In the genomic region with DNA sequence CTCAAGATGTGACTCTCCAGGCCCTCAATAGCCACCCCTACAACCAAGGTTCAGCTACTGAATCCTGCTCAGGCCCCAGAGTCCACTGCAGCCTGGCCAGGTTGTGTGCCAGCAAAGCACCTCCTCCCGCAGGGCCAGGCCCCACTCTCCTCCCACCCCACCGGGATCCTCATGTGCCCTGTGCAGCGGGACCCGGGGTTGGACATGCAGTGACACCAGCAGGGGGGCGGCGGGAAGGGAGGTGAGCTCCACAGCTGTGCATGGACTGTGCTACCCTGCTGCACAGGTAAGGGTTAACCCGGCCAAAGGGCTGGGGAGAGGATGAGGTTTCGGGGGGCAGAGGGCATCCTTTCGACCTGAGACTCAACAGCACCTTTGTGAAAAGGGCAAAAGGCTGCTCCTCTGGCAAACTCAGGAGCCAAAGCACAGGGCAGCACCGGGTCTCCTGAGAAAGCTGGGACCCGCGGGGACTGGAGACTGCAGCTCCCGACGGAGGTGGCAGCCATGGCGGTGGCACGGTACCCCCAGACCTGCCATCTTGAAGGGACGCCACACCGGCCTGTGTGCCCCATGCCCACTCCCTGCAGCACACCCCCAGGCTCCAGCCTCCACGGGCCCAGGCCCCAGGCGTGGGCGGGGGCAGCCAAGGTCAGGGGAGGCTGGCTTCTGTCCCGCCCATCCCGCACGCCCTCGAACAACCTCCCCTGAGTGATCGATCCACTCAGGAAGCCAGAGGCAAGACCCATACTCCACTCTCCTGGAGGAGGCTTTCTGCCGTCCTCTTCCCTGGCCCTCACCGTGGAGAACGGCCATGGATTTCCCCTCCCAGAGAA, we compare ENCODE assay signal across 1 cellular context.
TF ChIP-seq lines count a peak whose summit lies in the region.

No MANE protein-coding gene starts in this region.

TF ChIP-seq in HepG2, 621 proteins besides CTCF, POLR2A, EP300 and RAD21 (continued from another document):
- TF ChIP-seq, protein P1, sequence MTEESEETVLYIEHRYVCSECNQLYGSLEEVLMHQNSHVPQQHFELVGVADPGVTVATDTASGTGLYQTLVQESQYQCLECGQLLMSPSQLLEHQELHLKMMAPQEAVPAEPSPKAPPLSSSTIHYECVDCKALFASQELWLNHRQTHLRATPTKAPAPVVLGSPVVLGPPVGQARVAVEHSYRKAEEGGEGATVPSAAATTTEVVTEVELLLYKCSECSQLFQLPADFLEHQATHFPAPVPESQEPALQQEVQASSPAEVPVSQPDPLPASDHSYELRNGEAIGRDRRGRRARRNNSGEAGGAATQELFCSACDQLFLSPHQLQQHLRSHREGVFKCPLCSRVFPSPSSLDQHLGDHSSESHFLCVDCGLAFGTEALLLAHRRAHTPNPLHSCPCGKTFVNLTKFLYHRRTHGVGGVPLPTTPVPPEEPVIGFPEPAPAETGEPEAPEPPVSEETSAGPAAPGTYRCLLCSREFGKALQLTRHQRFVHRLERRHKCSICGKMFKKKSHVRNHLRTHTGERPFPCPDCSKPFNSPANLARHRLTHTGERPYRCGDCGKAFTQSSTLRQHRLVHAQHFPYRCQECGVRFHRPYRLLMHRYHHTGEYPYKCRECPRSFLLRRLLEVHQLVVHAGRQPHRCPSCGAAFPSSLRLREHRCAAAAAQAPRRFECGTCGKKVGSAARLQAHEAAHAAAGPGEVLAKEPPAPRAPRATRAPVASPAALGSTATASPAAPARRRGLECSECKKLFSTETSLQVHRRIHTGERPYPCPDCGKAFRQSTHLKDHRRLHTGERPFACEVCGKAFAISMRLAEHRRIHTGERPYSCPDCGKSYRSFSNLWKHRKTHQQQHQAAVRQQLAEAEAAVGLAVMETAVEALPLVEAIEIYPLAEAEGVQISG (CRISPR knock-in tag; IDR thresholded peaks at IDR 0.05): 0 out of 2 replicates have a peak, but pooled peaks have one; percentile 15
- TF ChIP-seq ZNF224 (CRISPR knock-in tag; IDR thresholded peaks at IDR 0.05) (no peak), MYNN (CRISPR knock-in tag; IDR thresholded peaks at IDR 0.05; ENCODE audit: low read depth) (no peak), SRY (CRISPR knock-in tag; IDR thresholded peaks at IDR 0.05) (no peak), ZNF678 (CRISPR knock-in tag; IDR thresholded peaks at IDR 0.05) (no peak), ZNF766 (CRISPR knock-in tag; IDR thresholded peaks at IDR 0.05; ENCODE audit: borderline replicate concordance) (no peak)
- TF ChIP-seq, protein P2, sequence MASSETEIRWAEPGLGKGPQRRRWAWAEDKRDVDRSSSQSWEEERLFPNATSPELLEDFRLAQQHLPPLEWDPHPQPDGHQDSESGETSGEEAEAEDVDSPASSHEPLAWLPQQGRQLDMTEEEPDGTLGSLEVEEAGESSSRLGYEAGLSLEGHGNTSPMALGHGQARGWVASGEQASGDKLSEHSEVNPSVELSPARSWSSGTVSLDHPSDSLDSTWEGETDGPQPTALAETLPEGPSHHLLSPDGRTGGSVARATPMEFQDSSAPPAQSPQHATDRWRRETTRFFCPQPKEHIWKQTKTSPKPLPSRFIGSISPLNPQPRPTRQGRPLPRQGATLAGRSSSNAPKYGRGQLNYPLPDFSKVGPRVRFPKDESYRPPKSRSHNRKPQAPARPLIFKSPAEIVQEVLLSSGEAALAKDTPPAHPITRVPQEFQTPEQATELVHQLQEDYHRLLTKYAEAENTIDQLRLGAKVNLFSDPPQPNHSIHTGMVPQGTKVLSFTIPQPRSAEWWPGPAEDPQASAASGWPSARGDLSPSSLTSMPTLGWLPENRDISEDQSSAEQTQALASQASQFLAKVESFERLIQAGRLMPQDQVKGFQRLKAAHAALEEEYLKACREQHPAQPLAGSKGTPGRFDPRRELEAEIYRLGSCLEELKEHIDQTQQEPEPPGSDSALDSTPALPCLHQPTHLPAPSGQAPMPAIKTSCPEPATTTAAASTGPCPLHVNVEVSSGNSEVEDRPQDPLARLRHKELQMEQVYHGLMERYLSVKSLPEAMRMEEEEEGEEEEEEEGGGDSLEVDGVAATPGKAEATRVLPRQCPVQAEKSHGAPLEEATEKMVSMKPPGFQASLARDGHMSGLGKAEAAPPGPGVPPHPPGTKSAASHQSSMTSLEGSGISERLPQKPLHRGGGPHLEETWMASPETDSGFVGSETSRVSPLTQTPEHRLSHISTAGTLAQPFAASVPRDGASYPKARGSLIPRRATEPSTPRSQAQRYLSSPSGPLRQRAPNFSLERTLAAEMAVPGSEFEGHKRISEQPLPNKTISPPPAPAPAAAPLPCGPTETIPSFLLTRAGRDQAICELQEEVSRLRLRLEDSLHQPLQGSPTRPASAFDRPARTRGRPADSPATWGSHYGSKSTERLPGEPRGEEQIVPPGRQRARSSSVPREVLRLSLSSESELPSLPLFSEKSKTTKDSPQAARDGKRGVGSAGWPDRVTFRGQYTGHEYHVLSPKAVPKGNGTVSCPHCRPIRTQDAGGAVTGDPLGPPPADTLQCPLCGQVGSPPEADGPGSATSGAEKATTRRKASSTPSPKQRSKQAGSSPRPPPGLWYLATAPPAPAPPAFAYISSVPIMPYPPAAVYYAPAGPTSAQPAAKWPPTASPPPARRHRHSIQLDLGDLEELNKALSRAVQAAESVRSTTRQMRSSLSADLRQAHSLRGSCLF (CRISPR knock-in tag; IDR thresholded peaks at IDR 0.05; ENCODE audit: borderline replicate concordance): no peak
- TF ChIP-seq, protein P3, sequence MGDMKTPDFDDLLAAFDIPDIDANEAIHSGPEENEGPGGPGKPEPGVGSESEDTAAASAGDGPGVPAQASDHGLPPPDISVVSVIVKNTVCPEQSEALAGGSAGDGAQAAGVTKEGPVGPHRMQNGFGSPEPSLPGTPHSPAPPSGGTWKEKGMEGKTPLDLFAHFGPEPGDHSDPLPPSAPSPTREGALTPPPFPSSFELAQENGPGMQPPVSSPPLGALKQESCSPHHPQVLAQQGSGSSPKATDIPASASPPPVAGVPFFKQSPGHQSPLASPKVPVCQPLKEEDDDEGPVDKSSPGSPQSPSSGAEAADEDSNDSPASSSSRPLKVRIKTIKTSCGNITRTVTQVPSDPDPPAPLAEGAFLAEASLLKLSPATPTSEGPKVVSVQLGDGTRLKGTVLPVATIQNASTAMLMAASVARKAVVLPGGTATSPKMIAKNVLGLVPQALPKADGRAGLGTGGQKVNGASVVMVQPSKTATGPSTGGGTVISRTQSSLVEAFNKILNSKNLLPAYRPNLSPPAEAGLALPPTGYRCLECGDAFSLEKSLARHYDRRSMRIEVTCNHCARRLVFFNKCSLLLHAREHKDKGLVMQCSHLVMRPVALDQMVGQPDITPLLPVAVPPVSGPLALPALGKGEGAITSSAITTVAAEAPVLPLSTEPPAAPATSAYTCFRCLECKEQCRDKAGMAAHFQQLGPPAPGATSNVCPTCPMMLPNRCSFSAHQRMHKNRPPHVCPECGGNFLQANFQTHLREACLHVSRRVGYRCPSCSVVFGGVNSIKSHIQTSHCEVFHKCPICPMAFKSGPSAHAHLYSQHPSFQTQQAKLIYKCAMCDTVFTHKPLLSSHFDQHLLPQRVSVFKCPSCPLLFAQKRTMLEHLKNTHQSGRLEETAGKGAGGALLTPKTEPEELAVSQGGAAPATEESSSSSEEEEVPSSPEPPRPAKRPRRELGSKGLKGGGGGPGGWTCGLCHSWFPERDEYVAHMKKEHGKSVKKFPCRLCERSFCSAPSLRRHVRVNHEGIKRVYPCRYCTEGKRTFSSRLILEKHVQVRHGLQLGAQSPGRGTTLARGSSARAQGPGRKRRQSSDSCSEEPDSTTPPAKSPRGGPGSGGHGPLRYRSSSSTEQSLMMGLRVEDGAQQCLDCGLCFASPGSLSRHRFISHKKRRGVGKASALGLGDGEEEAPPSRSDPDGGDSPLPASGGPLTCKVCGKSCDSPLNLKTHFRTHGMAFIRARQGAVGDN (CRISPR knock-in tag; IDR thresholded peaks at IDR 0.05): peak; percentile 76
